In genomic region chr2:17667898-17668297, GRCh38 we compare ENCODE assay signal across 27 cellular contexts.
"Had no signal": no experiment of that assay in that cellular context is flagged by ENCODE, and none has a peak within 500 bp of the region (broad histone marks: within the 10 kb centered on the region; RNA-seq: fewer than 3 reads in every experiment).

No MANE protein-coding gene starts in this region.

- H3K4me3 ChIP-seq: ascending aorta, SK-N-MC had no signal

- H3K27me3 ChIP-seq: ascending aorta had no signal

- H3K4me1 Mint-ChIP-seq: activated naive CD4-positive, alpha-beta T cell treated with anti-CD3 and anti-CD28 coated beads, Interleukin-2, amount 10 ng/mL, durations not matched to agents 7 days and 5 days; activated naive CD8-positive, alpha-beta T cell treated with anti-CD3 and anti-CD28 coated beads, Interleukin-2, amount 10 ng/mL, durations not matched to agents 7 days and 5 days; activated T-helper 17 cell treated with anti-CD3 and anti-CD28 coated beads, Interleukin-2, amount 50 U/mL, for 72 hours; brain; central memory CD8-positive, alpha-beta T cell; WTC11 had no signal

- H3K9me3 ChIP-seq: ascending aorta had no signal

- DNase-seq: activated CD4-positive, alpha-beta memory T cell treated with anti-CD3 and anti-CD28 coated beads for 36 hours; activated CD4-positive, alpha-beta T cell treated with anti-CD3 and anti-CD28 coated beads for 1 hour; activated CD4-positive, alpha-beta T cell treated with anti-CD3 and anti-CD28 coated beads, Interleukin-2, amount 10 ng/mL, durations not matched to agents 24 days and 14 days; activated CD8-positive, alpha-beta memory T cell treated with anti-CD3 and anti-CD28 coated beads for 24 hours; activated gamma-delta T cell treated with Interleukin-2 at 50 U/mL for 16 hours; activated naive CD4-positive, alpha-beta T cell treated with anti-CD3 and anti-CD28 coated beads, Interleukin-2, amount 10 ng/mL, durations not matched to agents 7 days and 5 days; activated naive CD8-positive, alpha-beta T cell treated with anti-CD3 and anti-CD28 coated beads, Interleukin-2, amount 10 ng/mL, durations not matched to agents 7 days and 5 days; activated T-cell treated with anti-CD3 and anti-CD28 coated beads for 4 hours; activated T-cell treated with anti-CD3 and anti-CD28 coated beads, Interleukin-2, amount 50 U/mL, for 48 hours; amniotic stem cell; NCI-H1092; NCI-H1417; NCI-H1930; NCI-H2107; NCI-H2171 treated with DMSO at 0.1 percent for 48 hours; NCI-H226; NCI-H526 treated with DMSO at 0.1 percent for 48 hours; NCI-H82; T-helper 9 cell had no signal

- H3K4me1 ChIP-seq: ascending aorta had no signal

- H3K27ac Mint-ChIP-seq: activated CD4-positive, alpha-beta memory T cell treated with anti-CD3 and anti-CD28 coated beads for 36 hours; activated CD4-positive, alpha-beta T cell treated with anti-CD3 and anti-CD28 coated beads, Interleukin-2, amount 10 ng/mL, durations not matched to agents 24 days and 14 days; activated naive CD4-positive, alpha-beta T cell treated with anti-CD3 and anti-CD28 coated beads, Interleukin-2, amount 10 ng/mL, durations not matched to agents 7 days and 5 days; activated naive CD8-positive, alpha-beta T cell treated with anti-CD3 and anti-CD28 coated beads, Interleukin-2, amount 10 ng/mL, durations not matched to agents 7 days and 5 days; activated T-helper 17 cell treated with anti-CD3 and anti-CD28 coated beads, Interleukin-2, amount 50 U/mL, for 72 hours; brain; T-helper 1 cell treated with Interleukin-12 subunit alpha and Interleukin-12 subunit beta and Interleukin-4 antibody, amounts not matched to agents 30 μg/mL and 1 μg/mL, for 36 hours; WTC11 had no signal

- H3K9me3 Mint-ChIP-seq: activated CD4-positive, alpha-beta memory T cell treated with anti-CD3 and anti-CD28 coated beads for 36 hours; activated CD4-positive, alpha-beta T cell treated with anti-CD3 and anti-CD28 coated beads, Interleukin-2, amount 10 ng/mL, durations not matched to agents 24 days and 14 days; activated naive CD4-positive, alpha-beta T cell treated with anti-CD3 and anti-CD28 coated beads, Interleukin-2, amount 10 ng/mL, durations not matched to agents 7 days and 5 days; activated naive CD8-positive, alpha-beta T cell treated with anti-CD3 and anti-CD28 coated beads, Interleukin-2, amount 10 ng/mL, durations not matched to agents 7 days and 5 days; activated T-helper 17 cell treated with anti-CD3 and anti-CD28 coated beads, Interleukin-2, amount 50 U/mL, for 72 hours; brain; central memory CD8-positive, alpha-beta T cell; T-helper 1 cell treated with Interleukin-12 subunit alpha and Interleukin-12 subunit beta and Interleukin-4 antibody, amounts not matched to agents 30 μg/mL and 1 μg/mL, for 36 hours; WTC11 had no signal

- H3K27ac ChIP-seq: ascending aorta, KMS-11, SK-N-MC had no signal

- H3K27me3 Mint-ChIP-seq: activated CD4-positive, alpha-beta memory T cell treated with anti-CD3 and anti-CD28 coated beads for 36 hours; activated CD4-positive, alpha-beta T cell treated with anti-CD3 and anti-CD28 coated beads, Interleukin-2, amount 10 ng/mL, durations not matched to agents 24 days and 14 days; activated naive CD4-positive, alpha-beta T cell treated with anti-CD3 and anti-CD28 coated beads, Interleukin-2, amount 10 ng/mL, durations not matched to agents 7 days and 5 days; activated naive CD8-positive, alpha-beta T cell treated with anti-CD3 and anti-CD28 coated beads, Interleukin-2, amount 10 ng/mL, durations not matched to agents 7 days and 5 days; activated T-helper 17 cell treated with anti-CD3 and anti-CD28 coated beads, Interleukin-2, amount 50 U/mL, for 72 hours; brain; central memory CD8-positive, alpha-beta T cell had no signal

- H3K4me3 Mint-ChIP-seq: activated CD4-positive, alpha-beta memory T cell treated with anti-CD3 and anti-CD28 coated beads for 36 hours; activated CD4-positive, alpha-beta T cell treated with anti-CD3 and anti-CD28 coated beads, Interleukin-2, amount 10 ng/mL, durations not matched to agents 24 days and 14 days; activated naive CD4-positive, alpha-beta T cell treated with anti-CD3 and anti-CD28 coated beads, Interleukin-2, amount 10 ng/mL, durations not matched to agents 7 days and 5 days; activated naive CD8-positive, alpha-beta T cell treated with anti-CD3 and anti-CD28 coated beads, Interleukin-2, amount 10 ng/mL, durations not matched to agents 7 days and 5 days; activated T-helper 17 cell treated with anti-CD3 and anti-CD28 coated beads, Interleukin-2, amount 50 U/mL, for 72 hours; brain; central memory CD8-positive, alpha-beta T cell; T-helper 1 cell treated with Interleukin-12 subunit alpha and Interleukin-12 subunit beta and Interleukin-4 antibody, amounts not matched to agents 30 μg/mL and 1 μg/mL, for 36 hours; WTC11 had no signal
